Comparison of ENCODE assay signal across 8 cellular contexts in genomic region chr11:108132993-108133538, GRCh38. TPM values are rescaled to one million over a fixed set of nuclear protein-coding genes. Genes with fewer than 3 reads are reported as not detected.
A peak's percentile ranks its signal among the peaks of the same experiment; 100 is the strongest.
DNase-seq lines count a peak whose midpoint lies in the region; ATAC-seq and TF ChIP-seq lines count a peak whose summit lies in the region.
"Not testable (repeated sequence)": the region's sequence is repeated elsewhere in the genome, so short reads cannot be mapped to it uniquely, and the experiment has no call there.

No MANE protein-coding gene starts in this region.

- not testable (repeated sequence) for H2AFZ ChIP-seq in Karpas-422 (ENCODE audit: low read length); PC-3 (ENCODE audit: low read length)

- not testable (repeated sequence) for H3K27me3 ChIP-seq in CD4-positive, CD25-positive, alpha-beta regulatory T cell (ENCODE audit: control insufficient read depth, insufficient read depth, low read length); Karpas-422 (ENCODE audit: low read length); PC-3 (ENCODE audit: low read length); left lung; psoas muscle (ENCODE audit: insufficient read depth in 3 of 3, low read length in 2 of 3)

- H3K4me3 ChIP-seq in CD4-positive, CD25-positive, alpha-beta regulatory T cell (ENCODE audit: low read depth, low read length); Karpas-422 (ENCODE audit: low read length); PC-3 (ENCODE audit: low read length); left lung; psoas muscle: not testable (repeated sequence)

- not testable (repeated sequence) for BruUV-seq in PC-3 (replicated peaks; lab: Mats Ljungman, UMichigan)

- H3K27me3 Mint-ChIP-seq in CD4-positive, CD25-positive, alpha-beta regulatory T cell; activated B cell treated with CpG ODN at 0.5 μM for 24 hours; activated naive CD4-positive, alpha-beta T cell treated with anti-CD3 and anti-CD28 coated beads, Interleukin-2, amount 50 U/mL, for 24 hours; chondrocyte (ENCODE audit: low read depth): not testable (repeated sequence)

- DNase-seq in CD4-positive, CD25-positive, alpha-beta regulatory T cell; Karpas-422; PC-3; activated B cell treated with CpG ODN at 0.5 μM for 24 hours; chondrocyte (ENCODE audit: low spot score); left lung; psoas muscle: not testable (repeated sequence)

- not testable (repeated sequence) for H3K36me3 Mint-ChIP-seq in CD4-positive, CD25-positive, alpha-beta regulatory T cell
- H3K36me3 Mint-ChIP-seq in activated B cell treated with CpG ODN at 0.5 μM for 24 hours (ENCODE audit: low read depth), result peaks cover 35% of the 10 kb centered on the region
- H3K36me3 Mint-ChIP-seq in activated naive CD4-positive, alpha-beta T cell treated with anti-CD3 and anti-CD28 coated beads, Interleukin-2, amount 50 U/mL, for 24 hours, result peaks cover 10% of the 10 kb centered on the region
- peaks cover 16% of the 10 kb centered on the region for H3K36me3 Mint-ChIP-seq in chondrocyte (ENCODE audit: low read depth)

- not testable (repeated sequence) for ATAC-seq in CD4-positive, CD25-positive, alpha-beta regulatory T cell (ENCODE audit: low read depth in 2 of 2); activated B cell treated with CpG ODN at 0.5 μM for 24 hours (ENCODE audit: low read depth)
- ATAC-seq in PC-3, result 0 out of 2 replicates have a peak, but pooled peaks have one; percentile 31
- peak; percentile 69 for ATAC-seq in left lung
- ATAC-seq in psoas muscle, result peak in 3 of 4 donors; percentile 42 to 65 (median 63)

- H3K79me2 ChIP-seq in Karpas-422 (ENCODE audit: low read length), result peaks cover 64% of the 10 kb centered on the region
- H3K79me2 ChIP-seq in PC-3 (ENCODE audit: low read length), result not testable (repeated sequence)

- intact Hi-C loops in PC-3 (cut with micrococcal nuclease); activated B cell treated with CpG ODN at 0.5 μM for 24 hours (cut with micrococcal nuclease); left lung (cut with DNase I); psoas muscle (cut with DNase I): not testable (repeated sequence)

- H3K4me3 Mint-ChIP-seq in CD4-positive, CD25-positive, alpha-beta regulatory T cell; activated B cell treated with CpG ODN at 0.5 μM for 24 hours; activated naive CD4-positive, alpha-beta T cell treated with anti-CD3 and anti-CD28 coated beads, Interleukin-2, amount 50 U/mL, for 24 hours; chondrocyte (ENCODE audit: unreplicated experiment): not testable (repeated sequence)

- not testable (repeated sequence) for H3K9ac ChIP-seq in Karpas-422 (ENCODE audit: low read length); PC-3 (ENCODE audit: low read length)

- 64 to 80% (median 68%) methylated on average over 2 of the region's 2 CpGs for WGBS in psoas muscle, 3 donors

- H3F3A ChIP-seq in PC-3 (ENCODE audit: low read length, unreplicated experiment), result not testable (repeated sequence)

- H4K20me1 ChIP-seq in Karpas-422 (ENCODE audit: insufficient read depth, low read depth, low read length); PC-3 (ENCODE audit: low read length): not testable (repeated sequence)

- TF ChIP-seq CTCF in PC-3 (conservative IDR thresholded peaks at IDR 0.05; ENCODE audit: low read depth, low read length); activated B cell treated with CpG ODN at 0.5 μM for 24 hours (IDR thresholded peaks at IDR 0.05); chondrocyte (IDR thresholded peaks at IDR 0.05); left lung (IDR thresholded peaks at IDR 0.05); psoas muscle (IDR thresholded peaks at IDR 0.05): not testable (repeated sequence)

- not testable (repeated sequence) for H3K4me1 ChIP-seq in CD4-positive, CD25-positive, alpha-beta regulatory T cell (ENCODE audit: control insufficient read depth, insufficient read depth, low read length, poor library complexity, severe bottlenecking); PC-3 (ENCODE audit: insufficient read depth, low read length); left lung
- H3K4me1 ChIP-seq in Karpas-422 (ENCODE audit: low read length) (peaks cover 14% of the 10 kb centered on the region), psoas muscle (peaks cover 25% of the 10 kb centered on the region)

- not testable (repeated sequence) for H3K4me2 ChIP-seq in Karpas-422 (ENCODE audit: low read depth, low read length, poor library complexity, severe bottlenecking); PC-3 (ENCODE audit: low read length)

- peak overlapping the region in 2 of 3 donors; percentile 52 to 79 for H3K27ac Mint-ChIP-seq in CD4-positive, CD25-positive, alpha-beta regulatory T cell
- H3K27ac Mint-ChIP-seq in activated B cell treated with CpG ODN at 0.5 μM for 24 hours (peak overlapping the region; percentile 20), chondrocyte (ENCODE audit: unreplicated experiment) (peak overlapping the region; percentile 45)
- H3K27ac Mint-ChIP-seq in activated naive CD4-positive, alpha-beta T cell treated with anti-CD3 and anti-CD28 coated beads, Interleukin-2, amount 50 U/mL, for 24 hours, result peak overlapping the region; percentile 41

- CTCF ChIA-PET in PC-3 (lab: Charles Lee); activated B cell treated with CpG ODN at 0.5 μM for 24 hours (lab: Charles Lee): not testable (repeated sequence)

- H3K36me3 ChIP-seq in CD4-positive, CD25-positive, alpha-beta regulatory T cell (ENCODE audit: control insufficient read depth, insufficient read depth, low read length), result peaks cover 19% of the 10 kb centered on the region
- H3K36me3 ChIP-seq in Karpas-422 (ENCODE audit: insufficient read depth, low read length) (peaks cover 47% of the 10 kb centered on the region), PC-3 (ENCODE audit: low read depth, low read length) (peaks cover 18% of the 10 kb centered on the region), left lung (peaks cover 0 to 52% of the 10 kb centered on the region in 2 donors), psoas muscle (ENCODE audit: insufficient read depth in 1 of 2, low read depth in 1 of 2) (peaks cover 2 to 70% of the 10 kb centered on the region in 2 donors)

- POLR2A ChIA-PET in PC-3 (lab: Charles Lee; ENCODE audit: unreplicated experiment), result interaction anchor here (0.6 kb wide), 1 partner anchor 90 kb away, joined by 3 read pairs; the partner anchor contains the start of genes ATM and NPAT
- POLR2A ChIA-PET in activated B cell treated with CpG ODN at 0.5 μM for 24 hours (lab: Charles Lee), result not testable (repeated sequence)

- not testable (repeated sequence) for H3K9me3 ChIP-seq in CD4-positive, CD25-positive, alpha-beta regulatory T cell (ENCODE audit: control insufficient read depth in 2 of 2, low read length in 2 of 2); Karpas-422 (ENCODE audit: low read length); PC-3 (ENCODE audit: low read length); left lung; psoas muscle

- H3K9me3 Mint-ChIP-seq in CD4-positive, CD25-positive, alpha-beta regulatory T cell; activated B cell treated with CpG ODN at 0.5 μM for 24 hours; activated naive CD4-positive, alpha-beta T cell treated with anti-CD3 and anti-CD28 coated beads, Interleukin-2, amount 50 U/mL, for 24 hours; chondrocyte (ENCODE audit: low read depth): not testable (repeated sequence)

- H3K9me2 ChIP-seq in Karpas-422 (replicated peaks; ENCODE audit: insufficient read depth, low read length); PC-3 (replicated peaks; ENCODE audit: low read length): not testable (repeated sequence)

- peaks cover 14 to 28% (median 22%) of the 10 kb centered on the region in 4 donors for H3K4me1 Mint-ChIP-seq in CD4-positive, CD25-positive, alpha-beta regulatory T cell
- H3K4me1 Mint-ChIP-seq in activated B cell treated with CpG ODN at 0.5 μM for 24 hours; chondrocyte (ENCODE audit: low read depth): not testable (repeated sequence)
- peaks cover 32% of the 10 kb centered on the region for H3K4me1 Mint-ChIP-seq in activated naive CD4-positive, alpha-beta T cell treated with anti-CD3 and anti-CD28 coated beads, Interleukin-2, amount 50 U/mL, for 24 hours

- not testable (repeated sequence) for H3K27ac ChIP-seq in CD4-positive, CD25-positive, alpha-beta regulatory T cell (ENCODE audit: insufficient read depth, low read length, poor library complexity, severe bottlenecking); PC-3 (ENCODE audit: low read length); left lung
- H3K27ac ChIP-seq in Karpas-422 (ENCODE audit: low read length) (0 out of 2 replicates have a peak overlapping the region, but pooled peaks have one; percentile 3), psoas muscle (peak overlapping the region; percentile 50)

RNA-seq across cellular contexts. Expression of gene ACAT1, which starts 11.7 kb away (rescaled TPM):
- 19.0 TPM for total RNA-seq in CD4-positive, CD25-positive, alpha-beta regulatory T cell
- 10 to 100 TPM; 35.2 to 52.6 (median 44.3) TPM for polyA plus RNA-seq in CD4-positive, CD25-positive, alpha-beta regulatory T cell
- total RNA-seq in Karpas-422 (2014; rRNA removed; shearing (Covaris generic); ENCODE audit: low replicate concordance), result 251 and 257 TPM in 2 replicates
- total RNA-seq in PC-3 (2014; rRNA removed) (180 and 212 TPM in 2 replicates), activated B cell treated with CpG ODN at 0.5 μM for 24 hours (50.1 and 51.1 TPM in 2 replicates), chondrocyte (38.7 to 43.1 TPM (median 40.9 TPM) in 3 replicates), left lung (10 to 100 TPM; 69.0 to 70.0 TPM), psoas muscle (100 to 1,000 TPM; 156 to 263 (median 208) TPM)
- 100 to 1,000 TPM; 141 to 246 (median 162) TPM for polyA plus RNA-seq in psoas muscle
